ENCODE assay signal across 9 cellular contexts in the genomic region with DNA sequence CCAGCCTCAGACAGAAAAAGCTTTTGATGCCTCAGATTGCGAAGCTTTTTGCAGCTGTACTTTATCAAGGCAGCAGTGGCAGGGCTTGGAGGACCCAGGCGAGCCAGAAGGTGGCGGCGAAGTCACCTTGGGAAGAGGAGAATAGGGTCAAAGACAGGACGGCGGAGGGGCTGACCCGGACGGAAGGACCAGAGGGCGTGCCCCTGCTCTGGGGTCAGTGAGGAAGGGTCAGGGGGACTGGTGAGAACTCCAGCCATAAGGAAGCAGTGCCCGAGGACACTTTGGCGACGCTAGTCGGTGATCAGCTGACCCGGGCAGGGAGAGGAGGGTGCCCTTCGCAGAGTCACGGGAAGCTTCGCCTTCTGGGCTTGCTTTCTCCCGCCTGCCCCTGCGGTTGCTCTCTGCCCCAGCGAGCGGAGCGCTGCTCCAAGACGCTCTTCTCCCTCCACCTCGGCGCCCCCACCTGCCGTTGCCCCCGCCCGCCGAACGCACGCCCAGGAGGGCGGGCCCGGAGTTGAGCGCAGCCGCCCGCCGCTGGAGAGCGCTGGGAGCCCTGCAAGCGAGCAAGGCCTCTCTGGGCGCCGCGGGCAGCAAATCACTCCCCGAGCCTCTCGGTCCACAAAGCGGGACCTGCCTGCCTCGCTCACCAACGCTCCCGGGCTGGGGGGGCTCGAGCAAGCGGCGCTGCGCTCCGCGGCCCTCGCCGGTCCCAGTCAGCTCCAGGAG. TPM values are rescaled to one million over a fixed set of nuclear protein-coding genes. Genes with fewer than 3 reads are reported as not detected.
A peak's percentile ranks its signal among the peaks of the same experiment; 100 is the strongest.
DNase-seq lines count a peak whose midpoint lies in the region; ATAC-seq, FAIRE-seq and TF ChIP-seq lines count a peak whose summit lies in the region.
"Had no signal": no experiment of that assay in that cellular context is flagged by ENCODE, and none has a peak within 500 bp of the region (broad histone marks: within the 10 kb centered on the region; RNA-seq: fewer than 3 reads in every experiment).

No MANE protein-coding gene starts in this region.

- H4K8ac ChIP-seq in H9 (replicated peaks; ENCODE audit: insufficient read length, low read depth, low read length): no peak overlapping the region

- H3K36me3 ChIP-seq in Peyer's patch: no peaks in the 10 kb centered on the region
- H3K36me3 ChIP-seq in neuron (ENCODE audit: insufficient read depth, low read length): no peaks in the 10 kb centered on the region

- H3K4me1 ChIP-seq in H9 (ENCODE audit: insufficient read depth, low read length) (peaks cover 3% of the 10 kb centered on the region), Peyer's patch (peaks cover 0 to 11% (median 1%) of the 10 kb centered on the region in 4 donors), foreskin keratinocyte (peaks cover 4% of the 10 kb centered on the region), neuron (ENCODE audit: insufficient read depth, low read length) (peaks cover 3% of the 10 kb centered on the region)

- no peak overlapping the region for H3K9ac ChIP-seq in H9 (ENCODE audit: extremely low read depth, insufficient read length, low read length)

- H3K27ac Mint-ChIP-seq in H9: peak overlapping the region in 2 of 3 experiments; percentile 86 to 95; a peak in 4 of 7 replicates

- H3K23ac ChIP-seq in H9 (ENCODE audit: insufficient read length, low read depth, low read length): no peak overlapping the region

- H4K91ac ChIP-seq in H9 (ENCODE audit: insufficient read length, low read depth, low read length): no peak overlapping the region

- H3K4me2 ChIP-seq in H9 (ENCODE audit: insufficient read depth, insufficient read length, low read length): peak overlapping the region; percentile 51

- no peak overlapping the region for H2AFZ ChIP-seq in H9 (ENCODE audit: low read length)
- peak overlapping the region; percentile 93 for H2AFZ ChIP-seq in neuron (ENCODE audit: low read depth, low read length)

- TF ChIP-seq CTCF in AG04449 (IDR thresholded peaks at IDR 0.05; ENCODE audit: insufficient read depth, low read length, missing control alignments): no peak
- TF ChIP-seq CTCF in H9 (conservative IDR thresholded peaks at IDR 0.05): peak; percentile 72
- TF ChIP-seq CTCF in Peyer's patch (IDR thresholded peaks at IDR 0.05): peak in 4 of 6 experiments; percentile 18 to 68 (median 56)
- no peak for TF ChIP-seq CTCF in foreskin keratinocyte (conservative IDR thresholded peaks at IDR 0.05)

- peaks cover 20 to 21% of the 10 kb centered on the region in 2 experiments for H3K4me1 Mint-ChIP-seq in H9
- H3K4me1 Mint-ChIP-seq: central memory CD8-positive, alpha-beta T cell had no signal

- H3K14ac ChIP-seq in H9 (ENCODE audit: insufficient read depth, low read length): no peak overlapping the region

- no peaks in the 10 kb centered on the region for H3K9me3 ChIP-seq in H9 (ENCODE audit: control insufficient read depth, low read depth, low read length)
- H3K9me3 ChIP-seq in Peyer's patch: peaks cover 0 to 8% (median 0%) of the 10 kb centered on the region in 4 donors
- no peaks in the 10 kb centered on the region for H3K9me3 ChIP-seq in neuron (ENCODE audit: low read length)

- H3K79me2 ChIP-seq in H9 (ENCODE audit: insufficient read depth, low read length): no peaks in the 10 kb centered on the region

- H3K4me3 ChIP-seq in AG04449 (ENCODE audit: low read depth, low read length) (peak overlapping the region; percentile 32), Peyer's patch (peak overlapping the region; percentile 3 to 75 (median 46)), neuron (ENCODE audit: low read length) (peak overlapping the region; percentile 47)

- H3T11ph ChIP-seq in H9 (ENCODE audit: low read length): no peak overlapping the region

- peaks cover 0 to 1% of the 10 kb centered on the region in 2 experiments; a peak in 1 of 5 replicates for H3K9me3 Mint-ChIP-seq in H9
- H3K9me3 Mint-ChIP-seq: central memory CD8-positive, alpha-beta T cell had no signal

- no peaks in the 10 kb centered on the region for H3K36me3 Mint-ChIP-seq in H9 (ENCODE audit: insufficient read depth in 1 of 3, low read depth in 3 of 3)

- no peak overlapping the region for H2AK5ac ChIP-seq in H9 (ENCODE audit: insufficient read length, low read length)

- peaks cover 2% of the 10 kb centered on the region for H3K27me3 Mint-ChIP-seq in H9 (ENCODE audit: low read depth)

- H3K27ac ChIP-seq in H9 (ENCODE audit: insufficient read length, low read depth, low read length): no peak overlapping the region
- peak overlapping the region in 2 of 4 donors; percentile 15 to 73 for H3K27ac ChIP-seq in Peyer's patch
- no peak overlapping the region for H3K27ac ChIP-seq in foreskin keratinocyte

- CTCF ChIA-PET in AG04449 (lab: Yijun Ruan, JAX): interaction anchor here (0.9 kb wide), 2 partner anchors 320 to 321 kb away, joined by 3 to 7 read pairs; no protein-coding TSS in a partner anchor

- H3K79me1 ChIP-seq in H9 (ENCODE audit: insufficient read depth, low read depth, low read length, poor library complexity, severe bottlenecking): no peaks in the 10 kb centered on the region

- H3K27me3 ChIP-seq in H9 (ENCODE audit: insufficient read depth, low read length) (no peaks in the 10 kb centered on the region), Peyer's patch (no peaks in the 10 kb centered on the region), foreskin keratinocyte (peaks cover 72% of the 10 kb centered on the region), neuron (ENCODE audit: insufficient read depth, low read length) (peaks cover 49% of the 10 kb centered on the region)

- no peak overlapping the region for H3K18ac ChIP-seq in H9 (ENCODE audit: insufficient read length, low read depth, low read length)

- H2BK12ac ChIP-seq in H9 (ENCODE audit: insufficient read length, low read depth, low read length): no peak overlapping the region

- POLR2A ChIA-PET in AG04449 (lab: Yijun Ruan, JAX): interaction anchor here (0.8 kb wide), 1 partner anchor 208 kb away, joined by 3 read pairs; no protein-coding TSS in a partner anchor

- H4K20me1 ChIP-seq in H9 (ENCODE audit: control insufficient read depth, insufficient read depth, insufficient read length): no peaks in the 10 kb centered on the region

- H2BK5ac ChIP-seq in H9 (ENCODE audit: insufficient read length, low read length): no peak overlapping the region

- no peak overlapping the region for H3K4ac ChIP-seq in H9 (ENCODE audit: low read depth, low read length)

- H2BK120ac ChIP-seq in H9 (ENCODE audit: low read depth, low read length, poor library complexity, severe bottlenecking): no peak overlapping the region

- no peak overlapping the region for H4K5ac ChIP-seq in H9 (ENCODE audit: insufficient read length, low read depth, low read length)

- peak overlapping the region; percentile 85 to 89 for H3K4me3 Mint-ChIP-seq in H9
- H3K4me3 Mint-ChIP-seq: central memory CD8-positive, alpha-beta T cell had no signal

- peak; percentile 35 for ATAC-seq in foreskin keratinocyte

- no peak overlapping the region for H3K56ac ChIP-seq in H9 (ENCODE audit: insufficient read length, low read depth, low read length)

- WGBS in H9 (ENCODE audit: extremely low coverage, insufficient read length, low lambda C conversion rate): no CpG with 5 or more reads among the region's 56 CpGs

- DNase-seq in AG04449 (ENCODE audit: low read depth, low spot score): no peak
- DNase-seq in H9: peak; percentile 93
- DNase-seq in Peyer's patch: peak in 2 of 3 donors; percentile 66 to 85
- DNase-seq in foreskin keratinocyte: no peak
- DNase-seq in GM19239 (ENCODE audit: insufficient read length, low spot score): no peak
- no peak for DNase-seq in NCI-H1048 (lab: John Stamatoyannopoulos, UW)
- DNase-seq in stimulated activated CD4-positive, alpha-beta T cell treated with anti-CD3 and anti-CD28 coated beads, Interleukin-2, amount 100 ng/mL, for 24 hours: no peak

- H2BK15ac ChIP-seq in H9 (ENCODE audit: low read depth, low read length): no peak overlapping the region

- no peak for TF ChIP-seq POLR2A in Peyer's patch (IDR thresholded peaks at IDR 0.05)

- H2BK20ac ChIP-seq in H9 (ENCODE audit: low read depth, low read length, poor library complexity, severe bottlenecking): no peak overlapping the region

- FAIRE-seq in GM19239 (lab: Jason Lieb, UNC): no peak

- H3K23me2 ChIP-seq in H9 (ENCODE audit: insufficient read length, low read depth, low read length, poor library complexity, severe bottlenecking): peaks cover 12% of the 10 kb centered on the region

RNA-seq across cellular contexts. Expression of gene CADPS, which starts 1.4 kb away (rescaled TPM):
- total RNA-seq in H9 (2021) (5.4 and 6.6 TPM in 2 replicates), Peyer's patch (10 to 100 TPM in 2 of 4 donors, 1 to 10 TPM in 2; 6.4 to 29.7 (median 18.1) TPM), foreskin keratinocyte (0.11 and 0.41 TPM in 2 replicates)
- 0.15 and 0.17 TPM in 2 replicates for polyA plus RNA-seq in foreskin keratinocyte

Comparison
In these comparisons a context has a peak if more than half of its experiments do, and no peak if none do; other contexts are left out.
1. DNase-seq: peak in H9 (single experiment) and Peyer's patch (2 of 3); none in AG04449 (single experiment), foreskin keratinocyte (0 of 2), GM19239 (single experiment), NCI-H1048 (single experiment) and stimulated activated CD4-positive, alpha-beta T cell treated with anti-CD3 and anti-CD28 coated beads, Interleukin-2, amount 100 ng/mL, for 24 hours (0 of 2).
2. CTCF ChIP-seq: peak in H9 (single experiment) and Peyer's patch (4 of 6); none in AG04449 (single experiment) and foreskin keratinocyte (single experiment).
3. Peak in every context shown above with its lines, with median percentiles within 50 percentile points of each other: H3K4me3 ChIP-seq.